ENCODE assay signal across 1 cellular context in genomic region chr13:60214213-60215079, GRCh38.
TF ChIP-seq lines count a peak whose summit lies in the region.

No MANE protein-coding gene starts in this region.

TF ChIP-seq in K562, 482 proteins besides CTCF, POLR2A, EP300 and RAD21 (continued from another document):
- TF ChIP-seq AFF1 (IDR thresholded peaks at IDR 0.05; ENCODE audit: low read depth in 1 of 2, partially characterized antibody in 2 of 2), result peak in 1 of 2 experiments; percentile 50
- 0 out of 4 replicates have a peak, but pooled peaks of 1 of the 2 experiments have one; percentile 49 for TF ChIP-seq ZNF318 (IDR thresholded peaks at IDR 0.05; ENCODE audit: borderline replicate concordance in 1 of 2, low read depth in 1 of 2)
- TF ChIP-seq ARID1B (IDR thresholded peaks at IDR 0.05), result 0 out of 2 replicates have a peak, but pooled peaks have one; percentile 48
- no peak for TF ChIP-seq ZBTB8A (IDR thresholded peaks at IDR 0.05; ENCODE audit: partially characterized antibody)
- no peak for TF ChIP-seq ZBED1 (IDR thresholded peaks at IDR 0.05)
- TF ChIP-seq FOXJ2 (tag; IDR thresholded peaks at IDR 0.05), result no peak
- peak; percentile 60; the same call in 1 of the 2 replicates for TF ChIP-seq L3MBTL2 (IDR thresholded peaks at IDR 0.05)
- no peak for TF ChIP-seq BCOR (IDR thresholded peaks at IDR 0.05)
- TF ChIP-seq CSDE1 (IDR thresholded peaks at IDR 0.05), result no peak
- TF ChIP-seq NR2C2 (CRISPR knock-in tag; IDR thresholded peaks at IDR 0.05), result no peak
- TF ChIP-seq NR2C2 (tag; IDR thresholded peaks at IDR 0.05), result peak; percentile 23; the same call in 1 of the 2 replicates
- peak; percentile 63; the same call in 1 of the 2 replicates for TF ChIP-seq ATF7 (IDR thresholded peaks at IDR 0.05)
- TF ChIP-seq ATF1 (CRISPR knock-in tag; IDR thresholded peaks at IDR 0.05), result no peak
- TF ChIP-seq ATF1 (tag; IDR thresholded peaks at IDR 0.05), result 0 out of 2 replicates have a peak, but pooled peaks have one; percentile 9
- TF ChIP-seq, protein P1, sequence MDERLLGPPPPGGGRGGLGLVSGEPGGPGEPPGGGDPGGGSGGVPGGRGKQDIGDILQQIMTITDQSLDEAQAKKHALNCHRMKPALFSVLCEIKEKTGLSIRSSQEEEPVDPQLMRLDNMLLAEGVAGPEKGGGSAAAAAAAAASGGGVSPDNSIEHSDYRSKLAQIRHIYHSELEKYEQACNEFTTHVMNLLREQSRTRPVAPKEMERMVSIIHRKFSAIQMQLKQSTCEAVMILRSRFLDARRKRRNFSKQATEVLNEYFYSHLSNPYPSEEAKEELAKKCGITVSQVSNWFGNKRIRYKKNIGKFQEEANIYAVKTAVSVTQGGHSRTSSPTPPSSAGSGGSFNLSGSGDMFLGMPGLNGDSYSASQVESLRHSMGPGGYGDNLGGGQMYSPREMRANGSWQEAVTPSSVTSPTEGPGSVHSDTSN (CRISPR knock-in tag; IDR thresholded peaks at IDR 0.05; ENCODE audit: low read depth), result no peak
- TF ChIP-seq, protein P1 (tag; conservative IDR thresholded peaks at IDR 0.05; ENCODE audit: low read depth), result peak; percentile 76
- TF ChIP-seq SMARCA4 (IDR thresholded peaks at IDR 0.05), result peak; percentile 59; the same call in 1 of the 2 replicates
- no peak for TF ChIP-seq PCBP1 (IDR thresholded peaks at IDR 0.05; ENCODE audit: low read depth, low read length, poor library complexity, severe bottlenecking)
- TF ChIP-seq DDX20 (tag; IDR thresholded peaks at IDR 0.05; ENCODE audit: low read depth), result 0 out of 2 replicates have a peak, but pooled peaks have one; percentile 52
- no peak for TF ChIP-seq NCOA1 (IDR thresholded peaks at IDR 0.05; ENCODE audit: low read depth)
- peak; percentile 75; the same call in 1 of the 2 replicates for TF ChIP-seq ZNF175 (CRISPR knock-in tag; IDR thresholded peaks at IDR 0.05; ENCODE audit: low read depth)
- peak; percentile 85 for TF ChIP-seq PKNOX1 (IDR thresholded peaks at IDR 0.05)
- TF ChIP-seq ZNF584 (CRISPR knock-in tag; IDR thresholded peaks at IDR 0.05; ENCODE audit: low read depth), result peak; percentile 80
- no peak for TF ChIP-seq ZFP36 (IDR thresholded peaks at IDR 0.05; ENCODE audit: low read depth, low read length, partially characterized antibody)
- TF ChIP-seq, protein P2, sequence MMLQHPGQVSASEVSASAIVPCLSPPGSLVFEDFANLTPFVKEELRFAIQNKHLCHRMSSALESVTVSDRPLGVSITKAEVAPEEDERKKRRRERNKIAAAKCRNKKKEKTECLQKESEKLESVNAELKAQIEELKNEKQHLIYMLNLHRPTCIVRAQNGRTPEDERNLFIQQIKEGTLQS (IDR thresholded peaks at IDR 0.05), result peak; percentile 92
- TF ChIP-seq, protein P2 (CRISPR knock-in tag; conservative IDR thresholded peaks at IDR 0.05), result no peak
- no peak for TF ChIP-seq NFE2L1 (tag; IDR thresholded peaks at IDR 0.05; ENCODE audit: borderline replicate concordance, low read depth)
- 0 out of 2 replicates have a peak, but pooled peaks have one; percentile 14 for TF ChIP-seq DPF2 (IDR thresholded peaks at IDR 0.05)
- TF ChIP-seq SIN3B (IDR thresholded peaks at IDR 0.05; ENCODE audit: low read depth), result no peak
- no peak for TF ChIP-seq NFIX (CRISPR knock-in tag; IDR thresholded peaks at IDR 0.05; ENCODE audit: low read depth)
- peak; percentile 36; the same call in 1 of the 2 replicates for TF ChIP-seq ZNF644 (tag; IDR thresholded peaks at IDR 0.05; ENCODE audit: low read depth)
- 0 out of 2 replicates have a peak, but pooled peaks have one; percentile 41 for TF ChIP-seq ZNF589 (CRISPR knock-in tag; IDR thresholded peaks at IDR 0.05; ENCODE audit: low read depth)
- TF ChIP-seq ZNF57 (CRISPR knock-in tag; IDR thresholded peaks at IDR 0.05), result no peak
- peak; percentile 62 for TF ChIP-seq BACH1 (tag; IDR thresholded peaks at IDR 0.05)
- peak; percentile 88 for TF ChIP-seq ATF4 (CRISPR knock-in tag; IDR thresholded peaks at IDR 0.05)
- TF ChIP-seq JUND (IDR thresholded peaks at IDR 0.05; ENCODE audit: borderline replicate concordance, low read depth, low read length), result peak; percentile 24; the same call in 1 of the 2 replicates
- no peak for TF ChIP-seq JUND (tag; IDR thresholded peaks at IDR 0.05; ENCODE audit: borderline replicate concordance, low read depth, low read length)
- TF ChIP-seq ETV1 (tag; conservative IDR thresholded peaks at IDR 0.05; ENCODE audit: low read depth), result peak; percentile 36; the same call in 1 of the 2 replicates
- TF ChIP-seq ZNF212 (CRISPR knock-in tag; IDR thresholded peaks at IDR 0.05), result no peak
- TF ChIP-seq EP400 (IDR thresholded peaks at IDR 0.05), result peak; percentile 31; the same call in 1 of the 2 replicates
- no peak for TF ChIP-seq MLX (CRISPR knock-in tag; conservative IDR thresholded peaks at IDR 0.05)
- peak; percentile 37; the same call in 1 of the 2 replicates for TF ChIP-seq LEF1 (IDR thresholded peaks at IDR 0.05)
